Comparison of ENCODE assay signal across 11 cellular contexts in the genomic region with DNA sequence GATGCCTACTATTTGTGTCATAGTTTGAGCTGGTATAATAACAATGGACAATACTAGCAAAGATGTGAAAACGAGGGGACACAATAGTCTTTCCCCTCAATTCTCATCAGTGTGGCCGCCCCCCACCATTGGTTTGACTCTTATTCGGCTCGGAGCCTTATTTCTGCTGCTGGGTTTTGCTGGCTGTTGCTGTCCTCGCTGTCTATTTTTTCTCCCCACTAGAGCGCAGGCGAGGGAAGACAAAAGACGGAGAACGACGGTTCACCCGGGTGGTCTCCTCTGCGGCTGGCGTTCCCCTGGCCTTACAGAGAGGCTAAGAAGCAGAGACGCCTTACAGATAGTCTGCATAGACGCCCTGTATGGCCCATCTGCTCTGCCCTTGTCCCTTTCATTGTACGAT. TPM values are rescaled to one million over a fixed set of nuclear protein-coding genes. Genes with fewer than 3 reads are reported as not detected.
DNase-seq lines count a peak whose midpoint lies in the region; ATAC-seq and TF ChIP-seq lines count a peak whose summit lies in the region.
"Had no signal": no experiment of that assay in that cellular context is flagged by ENCODE, and none has a peak within 500 bp of the region (broad histone marks: within the 10 kb centered on the region; RNA-seq: fewer than 3 reads in every experiment).

No MANE protein-coding gene starts in this region.

- TF ChIP-seq CTCF in GM13976 (IDR thresholded peaks at IDR 0.05; ENCODE audit: borderline replicate concordance, control extremely low read depth, extremely low read depth, insufficient read depth, missing control alignments) = peak; percentile 32

- DNase-seq in AG08395 (ENCODE audit: low spot score) (peak; percentile 26), GM13976 (ENCODE audit: low spot score) (no peak), RPMI7951 (ENCODE audit: low read depth) (peak; percentile 26), hepatic stellate cell (ENCODE audit: low spot score) (peak; percentile 27), T-helper 1 cell (no peak), NCI-H1436 treated with DMSO at 0.1 percent for 48 hours (lab: John Stamatoyannopoulos, UW) (no peak)
- DNase-seq in activated CD4-positive, alpha-beta T cell treated with anti-CD3 and anti-CD28 coated beads, Interleukin-2, amount 50 U/mL, for 48 hours = no peak
- DNase-seq: DMS79; gastrocnemius medialis; stimulated activated CD4-positive, alpha-beta T cell treated with anti-CD3 and anti-CD28 coated beads, Interleukin-15, amount 100 ng/mL, for 24 hours had no signal

- ATAC-seq in HG03039 (IDR thresholded peaks at IDR 0.05; ENCODE audit: unreplicated experiment) = no peak

- in situ Hi-C loops in GM13976 (cut with MboI; ENCODE audit: low sequenced_read_pairs, unreplicated experiment) = no loop called here

RNA-seq across cellular contexts. Expression of a gene that starts 19.4 kb away (rescaled TPM):
- not detected in 2 replicates for total RNA-seq in RPMI7951 (2014; rRNA removed; shearing (Covaris generic))

Comparison
In these comparisons a context has a peak if more than half of its experiments do, and no peak if none do; other contexts are left out.
1. DNase-seq: peak in AG08395 (single experiment), RPMI7951 (single experiment) and hepatic stellate cell (single experiment); none in GM13976 (single experiment), T-helper 1 cell (0 of 5), NCI-H1436 treated with DMSO at 0.1 percent for 48 hours (single experiment) and activated CD4-positive, alpha-beta T cell treated with anti-CD3 and anti-CD28 coated beads, Interleukin-2, amount 50 U/mL, for 48 hours (0 of 2).